In the genomic region with DNA sequence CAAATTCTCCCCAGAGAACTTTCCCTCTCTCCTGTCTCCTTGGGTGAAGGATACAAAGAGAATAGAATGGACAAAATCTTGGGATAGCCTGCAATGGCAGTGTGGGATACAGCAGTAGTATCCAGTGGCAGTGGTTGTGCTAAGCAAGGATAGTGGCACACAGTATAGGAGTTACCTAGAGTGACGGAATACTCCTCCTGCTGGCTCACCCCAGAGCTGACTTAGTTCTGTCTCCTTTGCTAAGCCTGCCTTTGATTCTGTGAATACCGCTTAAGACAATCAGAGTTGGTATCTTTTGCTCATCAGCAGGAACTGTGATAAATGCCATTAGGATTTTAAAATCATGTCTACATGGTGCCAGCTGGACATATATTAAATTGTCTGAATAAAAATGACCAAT, we compare ENCODE assay signal across 1 cellular context.
TF ChIP-seq lines count a peak whose summit lies in the region.

No MANE protein-coding gene starts in this region.

TF ChIP-seq in SK-N-SH, 30 proteins besides CTCF, POLR2A, EP300 and RAD21:
- TF ChIP-seq RFX5 (IDR thresholded peaks at IDR 0.05; ENCODE audit: low read length) (no peak), RXRA (IDR thresholded peaks at IDR 0.05; ENCODE audit: borderline replicate concordance, low read depth) (no peak), FOXJ3 (CRISPR knock-in tag; IDR thresholded peaks at IDR 0.05) (no peak), RCOR1 (IDR thresholded peaks at IDR 0.05; ENCODE audit: low read length) (no peak), GATA2 (CRISPR knock-in tag; IDR thresholded peaks at IDR 0.05) (no peak), JUND (IDR thresholded peaks at IDR 0.05) (no peak), ELF1 (IDR thresholded peaks at IDR 0.05) (no peak), YY1 (IDR thresholded peaks at IDR 0.05; ENCODE audit: low read depth) (no peak), NRF1 (IDR thresholded peaks at IDR 0.05; ENCODE audit: low read depth, low read length) (no peak), FOXM1 (IDR thresholded peaks at IDR 0.05; ENCODE audit: low read depth) (no peak), SMC3 (IDR thresholded peaks at IDR 0.05; ENCODE audit: low read depth, low read length) (no peak; the same call in 1 of the 2 replicates), POLR2AphosphoS5 (IDR thresholded peaks at IDR 0.05; ENCODE audit: low read depth, low read length) (no peak), TAF1 (IDR thresholded peaks at IDR 0.05; ENCODE audit: borderline replicate concordance, low read depth, low read length) (no peak), GABPA (IDR thresholded peaks at IDR 0.05; ENCODE audit: low read depth) (no peak)
- TF ChIP-seq, protein P1, sequence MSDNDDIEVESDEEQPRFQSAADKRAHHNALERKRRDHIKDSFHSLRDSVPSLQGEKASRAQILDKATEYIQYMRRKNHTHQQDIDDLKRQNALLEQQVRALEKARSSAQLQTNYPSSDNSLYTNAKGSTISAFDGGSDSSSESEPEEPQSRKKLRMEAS (IDR thresholded peaks at IDR 0.05; ENCODE audit: low read depth) = no peak
- TF ChIP-seq, protein P2, sequence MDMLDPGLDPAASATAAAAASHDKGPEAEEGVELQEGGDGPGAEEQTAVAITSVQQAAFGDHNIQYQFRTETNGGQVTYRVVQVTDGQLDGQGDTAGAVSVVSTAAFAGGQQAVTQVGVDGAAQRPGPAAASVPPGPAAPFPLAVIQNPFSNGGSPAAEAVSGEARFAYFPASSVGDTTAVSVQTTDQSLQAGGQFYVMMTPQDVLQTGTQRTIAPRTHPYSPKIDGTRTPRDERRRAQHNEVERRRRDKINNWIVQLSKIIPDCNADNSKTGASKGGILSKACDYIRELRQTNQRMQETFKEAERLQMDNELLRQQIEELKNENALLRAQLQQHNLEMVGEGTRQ (IDR thresholded peaks at IDR 0.05; ENCODE audit: borderline replicate concordance, low read depth, low read length) = no peak
- TF ChIP-seq, protein P3, sequence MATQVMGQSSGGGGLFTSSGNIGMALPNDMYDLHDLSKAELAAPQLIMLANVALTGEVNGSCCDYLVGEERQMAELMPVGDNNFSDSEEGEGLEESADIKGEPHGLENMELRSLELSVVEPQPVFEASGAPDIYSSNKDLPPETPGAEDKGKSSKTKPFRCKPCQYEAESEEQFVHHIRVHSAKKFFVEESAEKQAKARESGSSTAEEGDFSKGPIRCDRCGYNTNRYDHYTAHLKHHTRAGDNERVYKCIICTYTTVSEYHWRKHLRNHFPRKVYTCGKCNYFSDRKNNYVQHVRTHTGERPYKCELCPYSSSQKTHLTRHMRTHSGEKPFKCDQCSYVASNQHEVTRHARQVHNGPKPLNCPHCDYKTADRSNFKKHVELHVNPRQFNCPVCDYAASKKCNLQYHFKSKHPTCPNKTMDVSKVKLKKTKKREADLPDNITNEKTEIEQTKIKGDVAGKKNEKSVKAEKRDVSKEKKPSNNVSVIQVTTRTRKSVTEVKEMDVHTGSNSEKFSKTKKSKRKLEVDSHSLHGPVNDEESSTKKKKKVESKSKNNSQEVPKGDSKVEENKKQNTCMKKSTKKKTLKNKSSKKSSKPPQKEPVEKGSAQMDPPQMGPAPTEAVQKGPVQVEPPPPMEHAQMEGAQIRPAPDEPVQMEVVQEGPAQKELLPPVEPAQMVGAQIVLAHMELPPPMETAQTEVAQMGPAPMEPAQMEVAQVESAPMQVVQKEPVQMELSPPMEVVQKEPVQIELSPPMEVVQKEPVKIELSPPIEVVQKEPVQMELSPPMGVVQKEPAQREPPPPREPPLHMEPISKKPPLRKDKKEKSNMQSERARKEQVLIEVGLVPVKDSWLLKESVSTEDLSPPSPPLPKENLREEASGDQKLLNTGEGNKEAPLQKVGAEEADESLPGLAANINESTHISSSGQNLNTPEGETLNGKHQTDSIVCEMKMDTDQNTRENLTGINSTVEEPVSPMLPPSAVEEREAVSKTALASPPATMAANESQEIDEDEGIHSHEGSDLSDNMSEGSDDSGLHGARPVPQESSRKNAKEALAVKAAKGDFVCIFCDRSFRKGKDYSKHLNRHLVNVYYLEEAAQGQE (IDR thresholded peaks at IDR 0.05; ENCODE audit: low read depth, low read length) = no peak
